Comparison of ENCODE assay signal across 18 cellular contexts in the genomic region with DNA sequence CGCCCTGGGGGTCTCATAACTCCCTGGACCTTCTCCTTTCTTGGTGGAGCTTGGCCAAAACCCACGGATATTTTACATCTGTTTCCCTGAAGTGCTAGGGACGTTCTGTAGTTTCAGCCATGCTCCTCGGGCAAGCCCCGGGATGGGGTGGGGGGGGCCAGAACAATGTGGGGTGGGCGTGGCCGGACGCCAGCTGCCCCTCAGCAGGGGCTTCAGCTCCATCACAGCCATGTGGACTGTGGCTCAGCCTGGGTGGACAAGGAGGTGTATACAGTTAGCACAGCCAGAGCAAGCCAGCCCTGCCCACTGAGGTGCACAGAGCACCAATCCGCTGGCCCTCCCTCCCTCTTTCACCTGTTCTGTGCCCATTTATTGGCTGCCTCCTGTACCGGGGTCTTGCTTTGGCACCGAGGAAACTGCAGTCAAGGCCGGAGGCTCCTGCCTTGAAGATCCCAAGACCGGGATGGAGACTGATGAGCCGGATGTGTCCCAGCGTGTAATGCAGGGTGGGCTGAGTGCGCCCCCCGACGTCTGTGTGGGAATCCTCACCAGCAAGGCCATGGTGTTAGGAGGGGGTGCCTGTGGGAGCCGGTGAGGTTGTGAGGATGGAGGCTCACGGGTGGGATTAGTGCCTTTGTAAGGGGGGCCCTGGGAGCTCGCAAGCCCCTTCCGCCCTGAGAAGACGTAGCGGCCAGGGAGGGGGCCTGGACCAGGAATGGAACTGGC. TPM values are rescaled to one million over a fixed set of nuclear protein-coding genes. Genes with fewer than 3 reads are reported as not detected.
DNase-seq lines count a peak whose midpoint lies in the region; ATAC-seq and TF ChIP-seq lines count a peak whose summit lies in the region.
"Had no signal": no experiment of that assay in that cellular context is flagged by ENCODE, and none has a peak within 500 bp of the region (broad histone marks: within the 10 kb centered on the region; RNA-seq: fewer than 3 reads in every experiment).

No MANE protein-coding gene starts in this region.

- no peaks in the 10 kb centered on the region for H3K36me3 Mint-ChIP-seq in activated CD4-positive, alpha-beta T cell treated with anti-CD3 and anti-CD28 coated beads, Interleukin-2, amount 10 ng/mL, durations not matched to agents 24 days and 14 days (ENCODE audit: low read depth)

- H3K4me1 Mint-ChIP-seq in activated CD4-positive, alpha-beta T cell treated with anti-CD3 and anti-CD28 coated beads, Interleukin-2, amount 10 ng/mL, durations not matched to agents 24 days and 14 days: no peaks in the 10 kb centered on the region
- H3K4me1 Mint-ChIP-seq: activated naive CD8-positive, alpha-beta T cell treated with anti-CD3 and anti-CD28 coated beads, Interleukin-2, amount 50 U/mL, for 24 hours had no signal

- no peaks in the 10 kb centered on the region for H3K27me3 Mint-ChIP-seq in activated CD4-positive, alpha-beta T cell treated with anti-CD3 and anti-CD28 coated beads, Interleukin-2, amount 10 ng/mL, durations not matched to agents 24 days and 14 days
- H3K27me3 Mint-ChIP-seq: activated naive CD8-positive, alpha-beta T cell treated with anti-CD3 and anti-CD28 coated beads, Interleukin-2, amount 50 U/mL, for 24 hours had no signal

- no TSS peak for BruUV-seq in Panc1 (replicated peaks; lab: Mats Ljungman, UMichigan)

- no peak; the same call in 1 of the 2 replicates for TF ChIP-seq CTCF in Panc1 (IDR thresholded peaks at IDR 0.05)

- intact Hi-C loops in Panc1 (cut with micrococcal nuclease; ENCODE audit: unreplicated experiment): loop anchor here (10.0 kb wide), 1 partner anchor 136 kb away; no protein-coding TSS in a partner anchor
- intact Hi-C loops in activated CD4-positive, alpha-beta T cell treated with anti-CD3 and anti-CD28 coated beads, Interleukin-2, amount 10 ng/mL, durations not matched to agents 24 days and 14 days (cut with micrococcal nuclease): no loop called here

- H3K27me3 ChIP-seq in Panc1 (ENCODE audit: control insufficient read depth, insufficient read depth, low read length): no peaks in the 10 kb centered on the region
- H3K27me3 ChIP-seq: neutrophil, thyroid gland had no signal

- ATAC-seq in Panc1 (peak; percentile 38; the same call in 1 of the 2 replicates), GM19395 (IDR thresholded peaks at IDR 0.05; ENCODE audit: unreplicated experiment) (no peak), GM21390 (IDR thresholded peaks at IDR 0.05; ENCODE audit: unreplicated experiment) (no peak)
- ATAC-seq: activated naive CD8-positive, alpha-beta T cell treated with anti-CD3 and anti-CD28 coated beads, Interleukin-2, amount 50 U/mL, for 24 hours had no signal

- CTCF ChIA-PET in Panc1 (lab: Charles Lee): interaction anchor here (0.7 kb wide), 1 partner anchor 55 kb away, joined by 10 read pairs; no protein-coding TSS in a partner anchor

- no peak overlapping the region for H3K27ac Mint-ChIP-seq in activated CD4-positive, alpha-beta T cell treated with anti-CD3 and anti-CD28 coated beads, Interleukin-2, amount 10 ng/mL, durations not matched to agents 24 days and 14 days
- H3K27ac Mint-ChIP-seq: activated naive CD8-positive, alpha-beta T cell treated with anti-CD3 and anti-CD28 coated beads, Interleukin-2, amount 50 U/mL, for 24 hours had no signal

- H3K9me3 Mint-ChIP-seq in activated CD4-positive, alpha-beta T cell treated with anti-CD3 and anti-CD28 coated beads, Interleukin-2, amount 10 ng/mL, durations not matched to agents 24 days and 14 days: no peaks in the 10 kb centered on the region
- H3K9me3 Mint-ChIP-seq: activated naive CD8-positive, alpha-beta T cell treated with anti-CD3 and anti-CD28 coated beads, Interleukin-2, amount 50 U/mL, for 24 hours had no signal

- POLR2A ChIA-PET in Panc1 (lab: Charles Lee): no interaction called here

- H3K4me1 ChIP-seq in Panc1 (ENCODE audit: control insufficient read depth, insufficient read depth, low read length): no peaks in the 10 kb centered on the region
- H3K4me1 ChIP-seq: HAP-1 had no signal

- no peaks in the 10 kb centered on the region for H3K9me3 ChIP-seq in Panc1 (ENCODE audit: control insufficient read depth, insufficient read depth, low read depth, low read length)
- H3K9me3 ChIP-seq: HAP-1, neutrophil, thyroid gland had no signal

- in situ Hi-C loops in Panc1 (cut with HindIII; ENCODE audit: low pct_unique_long_range_greater_than_20kb, low sequenced_read_pairs): no loop called here

- no peak overlapping the region for H3K4me3 ChIP-seq in Panc1 (ENCODE audit: low read depth in 2 of 2, low read length in 2 of 2)
- H3K4me3 ChIP-seq: HAP-1, thyroid gland had no signal

- DNase-seq in DMS 273 (lab: John Stamatoyannopoulos, UW; ENCODE audit: unreplicated experiment) (peak; percentile 25), DMS 273 treated with DMSO at 0.1 percent for 48 hours (lab: John Stamatoyannopoulos, UW) (no peak), Panc1 (ENCODE audit: low read depth, low spot score) (no peak), glomerular visceral epithelial cell (ENCODE audit: extremely low spot score) (peak; percentile 32), pons (ENCODE audit: low spot score) (peak; percentile 27)
- DNase-seq in activated CD4-positive, alpha-beta T cell treated with anti-CD3 and anti-CD28 coated beads, Interleukin-2, amount 10 ng/mL, durations not matched to agents 24 days and 14 days: no peak
- DNase-seq: 8988T; activated naive CD8-positive, alpha-beta T cell treated with anti-CD3 and anti-CD28 coated beads, Interleukin-2, amount 50 U/mL, for 24 hours; cortex of kidney; DMS153; kidney glomerular epithelial cell; NCI-H510A; thyroid gland had no signal

- H3K27ac ChIP-seq in Panc1 (ENCODE audit: low read length): no peak overlapping the region
- H3K27ac ChIP-seq: neutrophil, thyroid gland had no signal

- H3K4me3 Mint-ChIP-seq in activated CD4-positive, alpha-beta T cell treated with anti-CD3 and anti-CD28 coated beads, Interleukin-2, amount 10 ng/mL, durations not matched to agents 24 days and 14 days: no peak overlapping the region
- H3K4me3 Mint-ChIP-seq: activated naive CD8-positive, alpha-beta T cell treated with anti-CD3 and anti-CD28 coated beads, Interleukin-2, amount 50 U/mL, for 24 hours had no signal

- no peaks in the 10 kb centered on the region for H3K36me3 ChIP-seq in Panc1 (ENCODE audit: control insufficient read depth, insufficient read depth, low read length)
- H3K36me3 ChIP-seq: HAP-1, neutrophil, thyroid gland had no signal

RNA-seq across cellular contexts. Expression of gene FRMD1, which starts 28.0 kb away (rescaled TPM):
- 0.15 TPM for total RNA-seq in Panc1 (2021; ENCODE audit: unreplicated experiment)
- polyA plus RNA-seq in Panc1 (2012; ENCODE audit: insufficient read length): not detected
- total RNA-seq in activated CD4-positive, alpha-beta T cell treated with anti-CD3 and anti-CD28 coated beads, Interleukin-2, amount 10 ng/mL, durations not matched to agents 24 days and 14 days: not detected in 2 replicates
- total RNA-seq: frontal cortex had no signal

RNA-seq across cellular contexts. Expression of gene KIF25, which starts 53.6 kb away (rescaled TPM):
- total RNA-seq in Panc1 (2021; ENCODE audit: unreplicated experiment): 0.44 TPM
- polyA plus RNA-seq in Panc1 (2012; ENCODE audit: insufficient read length): 0.75 TPM
- total RNA-seq in activated CD4-positive, alpha-beta T cell treated with anti-CD3 and anti-CD28 coated beads, Interleukin-2, amount 10 ng/mL, durations not matched to agents 24 days and 14 days: not detected in 2 replicates
- total RNA-seq: thyroid gland had no signal

Comparison
In these comparisons a context has a peak if more than half of its experiments do, and no peak if none do; other contexts are left out.
1. DNase-seq: peak in DMS 273 (single experiment), glomerular visceral epithelial cell (single experiment) and pons (single experiment); none in DMS 273 treated with DMSO at 0.1 percent for 48 hours (single experiment), Panc1 (single experiment) and activated CD4-positive, alpha-beta T cell treated with anti-CD3 and anti-CD28 coated beads, Interleukin-2, amount 10 ng/mL, durations not matched to agents 24 days and 14 days (single experiment).